7 cellular contexts compared by ENCODE assay signal in genomic region chr15:97959738-97960363, GRCh38. TPM values are rescaled to one million over a fixed set of nuclear protein-coding genes. Genes with fewer than 3 reads are reported as not detected.
DNase-seq lines count a peak whose midpoint lies in the region; ATAC-seq and TF ChIP-seq lines count a peak whose summit lies in the region.

No MANE protein-coding gene starts in this region.

- H3K79me2 ChIP-seq in smooth muscle cell (ENCODE audit: low read depth), result peaks cover 39% of the 10 kb centered on the region

- H3K27ac ChIP-seq in HUES48 (ENCODE audit: low read depth, low read length) (no peak overlapping the region), smooth muscle cell (ENCODE audit: low read depth) (peak overlapping the region; percentile 81)

- ATAC-seq in activated CD8-positive, alpha-beta T cell treated with anti-CD3 and anti-CD28 coated beads, Interleukin-2, amount 10 ng/mL, durations not matched to agents 7 days and 5 days, result no peak
- no peak for ATAC-seq in GM21717 (IDR thresholded peaks at IDR 0.05; ENCODE audit: unreplicated experiment)

- no peak for DNase-seq in activated CD8-positive, alpha-beta T cell treated with anti-CD3 and anti-CD28 coated beads, Interleukin-2, amount 10 ng/mL, durations not matched to agents 7 days and 5 days
- DNase-seq in smooth muscle cell (lab: John Stamatoyannopoulos, UW; ENCODE audit: unreplicated experiment) (no peak), activated gamma-delta T cell treated with Interleukin-2 at 50 U/mL for 16 hours (no peak), amygdala (lab: John Stamatoyannopoulos, UW) (no peak)

- peaks cover 5% of the 10 kb centered on the region for H3F3A ChIP-seq in smooth muscle cell (ENCODE audit: low read depth)

- no peak for TF ChIP-seq CTCF in smooth muscle cell (IDR thresholded peaks at IDR 0.05; ENCODE audit: borderline replicate concordance, insufficient read depth, poor library complexity, severe bottlenecking)

- 10% methylated on average over 19 of the region's 19 CpGs for WGBS in smooth muscle cell (ENCODE audit: low lambda C conversion rate)

- no peaks in the 10 kb centered on the region for H3K36me3 Mint-ChIP-seq in activated CD8-positive, alpha-beta T cell treated with anti-CD3 and anti-CD28 coated beads, Interleukin-2, amount 10 ng/mL, durations not matched to agents 7 days and 5 days (ENCODE audit: low read depth)

- CTCF ChIA-PET in activated CD8-positive, alpha-beta T cell treated with anti-CD3 and anti-CD28 coated beads, Interleukin-2, amount 10 ng/mL, durations not matched to agents 7 days and 5 days (lab: Charles Lee), result interaction anchor here (1.0 kb wide), 1 partner anchor 49 kb away, joined by 3 read pairs; no protein-coding TSS in a partner anchor

- H3K9ac ChIP-seq in HUES48 (ENCODE audit: low read depth, low read length) (no peak overlapping the region), smooth muscle cell (ENCODE audit: low read depth) (peak overlapping the region; percentile 77)

- H3K27me3 Mint-ChIP-seq in activated CD8-positive, alpha-beta T cell treated with anti-CD3 and anti-CD28 coated beads, Interleukin-2, amount 10 ng/mL, durations not matched to agents 7 days and 5 days (ENCODE audit: low read depth), result peaks cover 5% of the 10 kb centered on the region

- no peaks in the 10 kb centered on the region for H3K9me3 Mint-ChIP-seq in activated CD8-positive, alpha-beta T cell treated with anti-CD3 and anti-CD28 coated beads, Interleukin-2, amount 10 ng/mL, durations not matched to agents 7 days and 5 days (ENCODE audit: insufficient read depth)

- H3K4me2 ChIP-seq in smooth muscle cell, result peak overlapping the region; percentile 85

- POLR2A ChIA-PET in activated CD8-positive, alpha-beta T cell treated with anti-CD3 and anti-CD28 coated beads, Interleukin-2, amount 10 ng/mL, durations not matched to agents 7 days and 5 days (lab: Charles Lee), result no interaction called here

- H4K20me1 ChIP-seq in smooth muscle cell (ENCODE audit: low read depth), result peaks cover 39% of the 10 kb centered on the region

- no peaks in the 10 kb centered on the region; the same call in 1 of the 2 replicates for H3K27me3 ChIP-seq in HUES48 (ENCODE audit: control insufficient read depth, insufficient read depth, low read length)
- no peaks in the 10 kb centered on the region for H3K27me3 ChIP-seq in smooth muscle cell (ENCODE audit: low read depth)

- H3K4me3 Mint-ChIP-seq in activated CD8-positive, alpha-beta T cell treated with anti-CD3 and anti-CD28 coated beads, Interleukin-2, amount 10 ng/mL, durations not matched to agents 7 days and 5 days, result peak overlapping the region; percentile 74

- H3K36me3 ChIP-seq in HUES48 (ENCODE audit: control insufficient read depth, insufficient read depth, low read length) (no peaks in the 10 kb centered on the region), smooth muscle cell (ENCODE audit: low read depth) (no peaks in the 10 kb centered on the region)

- H3K9me3 ChIP-seq in HUES48 (ENCODE audit: control insufficient read depth, insufficient read depth, low read length), result no peaks in the 10 kb centered on the region
- no peaks in the 10 kb centered on the region for H3K9me3 ChIP-seq in smooth muscle cell (replicated peaks; ENCODE audit: low read depth)

- peaks cover 14% of the 10 kb centered on the region for H3K4me1 Mint-ChIP-seq in activated CD8-positive, alpha-beta T cell treated with anti-CD3 and anti-CD28 coated beads, Interleukin-2, amount 10 ng/mL, durations not matched to agents 7 days and 5 days (ENCODE audit: low read depth)

- H3K4me3 ChIP-seq in HUES48 (ENCODE audit: low read depth, low read length), result peak overlapping the region; percentile 72
- peak overlapping the region; percentile 20 for H3K4me3 ChIP-seq in iPS-11a (ENCODE audit: low read depth, low read length)
- peak overlapping the region; percentile 51 for H3K4me3 ChIP-seq in smooth muscle cell

- peak overlapping the region; percentile 67 for H2AFZ ChIP-seq in smooth muscle cell (ENCODE audit: low read depth)

- H3K4me1 ChIP-seq in HUES48 (ENCODE audit: control insufficient read depth, insufficient read depth, low read length) (peaks cover 3% of the 10 kb centered on the region; the same call in 1 of the 2 replicates), smooth muscle cell (ENCODE audit: low read depth) (peaks cover 16% of the 10 kb centered on the region)

- peak overlapping the region; percentile 68 for H3K27ac Mint-ChIP-seq in activated CD8-positive, alpha-beta T cell treated with anti-CD3 and anti-CD28 coated beads, Interleukin-2, amount 10 ng/mL, durations not matched to agents 7 days and 5 days

RNA-seq across cellular contexts. Expression of gene ARRDC4, which starts 0.7 kb away (rescaled TPM):
- under 1 TPM; 0.18 to 0.24 TPM for total RNA-seq in activated CD8-positive, alpha-beta T cell treated with anti-CD3 and anti-CD28 coated beads, Interleukin-2, amount 10 ng/mL, durations not matched to agents 7 days and 5 days
- 98.1 and 114 TPM in 2 replicates for total RNA-seq in smooth muscle cell
- polyA plus RNA-seq in smooth muscle cell, result 26.9 and 46.9 TPM in 2 replicates

Comparison
In these comparisons a context has a peak if more than half of its experiments do, and no peak if none do; other contexts are left out.
1. H3K4me3 ChIP-seq: peak in every context shown above with its lines; median percentile 72 in HUES48; 51 in smooth muscle cell; 20 in iPS-11a.
2. RNA of gene ARRDC4, which starts 0.7 kb away (total RNA-seq): 98.1 to 114 TPM in smooth muscle cell; 0.18 to 0.24 TPM in activated CD8-positive, alpha-beta T cell treated with anti-CD3 and anti-CD28 coated beads, Interleukin-2, amount 10 ng/mL, durations not matched to agents 7 days and 5 days; every median in the first group is over 10 times any median in the second.